Comparison of ENCODE assay signal across 8 cellular contexts in genomic region chr15:45522931-45523331, GRCh38. TPM values are rescaled to one million over a fixed set of nuclear protein-coding genes. Genes with fewer than 3 reads are reported as not detected.
A peak's percentile ranks its signal among the peaks of the same experiment; 100 is the strongest.
DNase-seq lines count a peak whose midpoint lies in the region; ATAC-seq and TF ChIP-seq lines count a peak whose summit lies in the region.

No MANE protein-coding gene starts in this region.

- CTCF ChIA-PET in activated naive CD4-positive, alpha-beta T cell treated with anti-CD3 and anti-CD28 coated beads for 36 hours (lab: Charles Lee): no interaction called here

- peaks cover 15% of the 10 kb centered on the region for H3K4me1 Mint-ChIP-seq in activated naive CD4-positive, alpha-beta T cell treated with anti-CD3 and anti-CD28 coated beads for 36 hours (ENCODE audit: low read depth)
- H3K4me1 Mint-ChIP-seq in nephron progenitor cell: peaks cover 25% of the 10 kb centered on the region

- TF ChIP-seq CTCF in epithelial cell of proximal tubule (conservative IDR thresholded peaks at IDR 0.05; ENCODE audit: low read depth, low read length) (no peak), nephron progenitor cell (IDR thresholded peaks at IDR 0.05) (no peak)

- no peak for DNase-seq in activated naive CD4-positive, alpha-beta T cell treated with anti-CD3 and anti-CD28 coated beads for 36 hours
- no peak for DNase-seq in activated naive CD4-positive, alpha-beta T cell (lab: John Stamatoyannopoulos, UW)
- DNase-seq in SK-N-DZ (ENCODE audit: low spot score) (peak; percentile 25), epithelial cell of proximal tubule (ENCODE audit: low read depth) (no peak), nephron progenitor cell (peak; percentile 71)
- DNase-seq in activated CD8-positive, alpha-beta memory T cell treated with anti-CD3 and anti-CD28 coated beads for 24 hours: no peak

- intact Hi-C loops in activated naive CD4-positive, alpha-beta T cell treated with anti-CD3 and anti-CD28 coated beads for 36 hours (cut with micrococcal nuclease): loop anchor here (1.0 to 5.0 kb wide), 4 partner anchors 64 to 184 kb away; partner anchors contain the start of gene BLOC1S6

- H3K4me3 ChIP-seq in epithelial cell of proximal tubule (ENCODE audit: low read depth, low read length): peak overlapping the region; percentile 65

- no peaks in the 10 kb centered on the region for H3K27me3 Mint-ChIP-seq in activated naive CD4-positive, alpha-beta T cell treated with anti-CD3 and anti-CD28 coated beads for 36 hours (ENCODE audit: low read depth)
- peaks cover 76% of the 10 kb centered on the region for H3K27me3 Mint-ChIP-seq in nephron progenitor cell (ENCODE audit: low read depth, poor library complexity)

- peak overlapping the region; percentile 79 for H3K4me3 Mint-ChIP-seq in activated naive CD4-positive, alpha-beta T cell treated with anti-CD3 and anti-CD28 coated beads for 36 hours
- peak overlapping the region; percentile 91 for H3K4me3 Mint-ChIP-seq in nephron progenitor cell

- ATAC-seq in GM19397 (IDR thresholded peaks at IDR 0.05; ENCODE audit: unreplicated experiment): no peak
- ATAC-seq in HG02840 (IDR thresholded peaks at IDR 0.05; ENCODE audit: low FRiP score, unreplicated experiment): no peak

- no peaks in the 10 kb centered on the region for H3K9me3 Mint-ChIP-seq in activated naive CD4-positive, alpha-beta T cell treated with anti-CD3 and anti-CD28 coated beads for 36 hours
- H3K9me3 Mint-ChIP-seq in nephron progenitor cell: no peaks in the 10 kb centered on the region

- no peak overlapping the region for H3K27ac Mint-ChIP-seq in activated naive CD4-positive, alpha-beta T cell treated with anti-CD3 and anti-CD28 coated beads for 36 hours
- no peak overlapping the region for H3K27ac Mint-ChIP-seq in nephron progenitor cell

- H3K36me3 Mint-ChIP-seq in activated naive CD4-positive, alpha-beta T cell treated with anti-CD3 and anti-CD28 coated beads for 36 hours (ENCODE audit: low read depth): no peaks in the 10 kb centered on the region
- peaks cover 13% of the 10 kb centered on the region for H3K36me3 Mint-ChIP-seq in nephron progenitor cell (ENCODE audit: low read depth)

RNA-seq across cellular contexts. Expression of gene SLC30A4, which starts 0.4 kb away (rescaled TPM):
- 1 to 10 TPM; 1.0 to 1.2 TPM for total RNA-seq in activated naive CD4-positive, alpha-beta T cell treated with anti-CD3 and anti-CD28 coated beads for 36 hours
- polyA plus RNA-seq in SK-N-DZ (2014; cell fraction: cytosol; rRNA removed): 0.97 and 1.0 TPM in 2 replicates
- 0.98 and 1.5 TPM in 2 replicates for polyA plus RNA-seq in SK-N-DZ (2014; cell fraction: nucleus; rRNA removed)
- 2.1 and 2.5 TPM in 2 replicates for total RNA-seq in epithelial cell of proximal tubule

Comparison
In these comparisons a context has a peak if more than half of its experiments do, and no peak if none do; other contexts are left out.
1. DNase-seq: peak in SK-N-DZ (single experiment) and nephron progenitor cell (single experiment); none in activated naive CD4-positive, alpha-beta T cell treated with anti-CD3 and anti-CD28 coated beads for 36 hours (single experiment), activated naive CD4-positive, alpha-beta T cell (0 of 4), epithelial cell of proximal tubule (single experiment) and activated CD8-positive, alpha-beta memory T cell treated with anti-CD3 and anti-CD28 coated beads for 24 hours (single experiment).